7 cellular contexts compared by ENCODE assay signal in genomic region chr6:34374986-34375385, GRCh38. TPM values are rescaled to one million over a fixed set of nuclear protein-coding genes. Genes with fewer than 3 reads are reported as not detected.
A peak's percentile ranks its signal among the peaks of the same experiment; 100 is the strongest.
DNase-seq lines count a peak whose midpoint lies in the region; ATAC-seq, FAIRE-seq and TF ChIP-seq lines count a peak whose summit lies in the region.
"Not testable (repeated sequence)": the region's sequence is repeated elsewhere in the genome, so short reads cannot be mapped to it uniquely, and the experiment has no call there.

No MANE protein-coding gene starts in this region.

- not testable (repeated sequence) for H3K9me3 Mint-ChIP-seq in Caco-2 (ENCODE audit: unreplicated experiment); GM23338

- H3K9me3 ChIP-seq in Caco-2; SK-N-MC (ENCODE audit: low read depth, low read length); left ventricle myocardium inferior (replicated peaks); HepG2 (ENCODE audit: low read length); psoas muscle; spleen: not testable (repeated sequence)

- not testable (repeated sequence) for H3K4me3 Mint-ChIP-seq in Caco-2 (ENCODE audit: unreplicated experiment); GM23338

- H3K79me2 ChIP-seq in GM23338 (replicated peaks; ENCODE audit: insufficient read depth) (peaks cover 100% of the 10 kb centered on the region), HepG2 (ENCODE audit: insufficient read depth, low read length) (peaks cover 70% of the 10 kb centered on the region)

- TF ChIP-seq RAD21 in HepG2 (CRISPR knock-in tag; IDR thresholded peaks at IDR 0.05): not testable (repeated sequence)

- not testable (repeated sequence) for H3F3A ChIP-seq in GM23338 (replicated peaks; ENCODE audit: low read depth)

- not testable (repeated sequence) for H2AFZ ChIP-seq in GM23338; HepG2 (ENCODE audit: low read length)

- H3K27ac ChIP-seq in GM23338 (ENCODE audit: low read depth): 0 out of 2 replicates have a peak overlapping the region, but pooled peaks have one; percentile 36
- H3K27ac ChIP-seq in SK-N-MC: 0 out of 2 replicates have a peak overlapping the region, but pooled peaks have one; percentile 7
- H3K27ac ChIP-seq in left ventricle myocardium inferior (replicated peaks): peak overlapping the region; percentile 1
- peak overlapping the region; percentile 21 for H3K27ac ChIP-seq in HepG2 (ENCODE audit: extremely low read length, insufficient read depth, low read length)
- peak overlapping the region; percentile 62 for H3K27ac ChIP-seq in psoas muscle
- peak overlapping the region in 6 of 8 donors; percentile 23 to 80 (median 70) for H3K27ac ChIP-seq in spleen

- not testable (repeated sequence) for H3K4me1 ChIP-seq in Caco-2; GM23338 (ENCODE audit: insufficient read depth)
- H3K4me1 ChIP-seq in left ventricle myocardium inferior: peaks cover 68% of the 10 kb centered on the region
- peaks cover 37% of the 10 kb centered on the region for H3K4me1 ChIP-seq in HepG2 (ENCODE audit: insufficient read depth, low read length)
- peaks cover 46% of the 10 kb centered on the region for H3K4me1 ChIP-seq in psoas muscle
- H3K4me1 ChIP-seq in spleen: peaks cover 5 to 74% (median 37%) of the 10 kb centered on the region in 6 donors

- H3K36me3 Mint-ChIP-seq in Caco-2 (ENCODE audit: insufficient read depth, unreplicated experiment); GM23338 (ENCODE audit: low read depth): not testable (repeated sequence)

- H3K4me3 ChIP-seq in Caco-2 (ENCODE audit: low read depth, low read length); GM23338; SK-N-MC; left ventricle myocardium inferior; HepG2 (replicated peaks in 1 of 3; ENCODE audit: insufficient read depth in 1 of 3, low read depth in 2 of 3, low read length in 3 of 3); psoas muscle; spleen: not testable (repeated sequence)

- CTCF ChIA-PET in Caco-2 (lab: Charles Lee); HepG2 (lab: Yijun Ruan, JAX; ENCODE audit: low intra/inter-chr PET ratio, low total read pairs): not testable (repeated sequence)

- H3K27me3 ChIP-seq in Caco-2 (replicated peaks; ENCODE audit: control insufficient read depth, insufficient read depth, low read length); GM23338 (ENCODE audit: insufficient read depth); left ventricle myocardium inferior (ENCODE audit: low read depth); HepG2 (ENCODE audit: control insufficient read depth in 1 of 2, insufficient read depth in 2 of 2, low read length in 2 of 2); psoas muscle (ENCODE audit: insufficient read depth in 3 of 3, low read length in 2 of 3); spleen (replicated peaks in 1 of 7): not testable (repeated sequence)

- H3K27me3 Mint-ChIP-seq in Caco-2 (ENCODE audit: insufficient read depth, unreplicated experiment); GM23338 (ENCODE audit: insufficient read depth, low read depth, poor library complexity): not testable (repeated sequence)

- TF ChIP-seq POLR2A in HepG2 (IDR thresholded peaks at IDR 0.05; ENCODE audit: insufficient read depth in 1 of 2, low read depth in 2 of 2, low read length in 2 of 2); spleen (IDR thresholded peaks at IDR 0.05): not testable (repeated sequence)

- not testable (repeated sequence) for H3K4me1 Mint-ChIP-seq in Caco-2 (ENCODE audit: low read depth, unreplicated experiment); GM23338

- H4K20me1 ChIP-seq in GM23338 (replicated peaks; ENCODE audit: insufficient read depth) (peaks cover 45% of the 10 kb centered on the region), HepG2 (ENCODE audit: insufficient read depth, low read length) (peaks cover 17% of the 10 kb centered on the region; the same call in 1 of the 2 replicates)

- 48% methylated on average over 14 of the region's 14 CpGs for WGBS in HepG2 (ENCODE audit: low lambda C conversion rate)
- 67 to 86% (median 69%) methylated on average over 14 of the region's 14 CpGs for WGBS in psoas muscle, 3 donors
- 93 to 96% (median 93%) methylated on average over 14 of the region's 14 CpGs for WGBS in spleen, 5 donors

- not testable (repeated sequence) for H3K9ac ChIP-seq in SK-N-MC (ENCODE audit: insufficient read length); HepG2 (ENCODE audit: insufficient read depth, low read depth, low read length)

- FAIRE-seq in HepG2 (lab: Jason Lieb, UNC): not testable (repeated sequence)

- TF ChIP-seq EP300 in HepG2 (IDR thresholded peaks at IDR 0.05; ENCODE audit: low read depth in 2 of 2, low read length in 2 of 2); HepG2 (CRISPR knock-in tag; IDR thresholded peaks at IDR 0.05; ENCODE audit: borderline replicate concordance): not testable (repeated sequence)

- H3K36me3 ChIP-seq in Caco-2 (ENCODE audit: control insufficient read depth, insufficient read depth, low read length); GM23338 (ENCODE audit: insufficient read depth); SK-N-MC (ENCODE audit: insufficient read depth, low read length); left ventricle myocardium inferior; HepG2 (replicated peaks in 1 of 2; ENCODE audit: control insufficient read depth in 1 of 2, insufficient read depth in 2 of 2, low read length in 2 of 2); psoas muscle (ENCODE audit: insufficient read depth in 1 of 2, low read depth in 1 of 2); spleen: not testable (repeated sequence)

- BruUV-seq in Caco-2 (replicated peaks; lab: Mats Ljungman, UMichigan); HepG2 (replicated peaks; lab: Mats Ljungman, UMichigan): not testable (repeated sequence)

- DNase-seq in Caco-2: peak; percentile 26 to 34
- DNase-seq in GM23338 (ENCODE audit: low spot score); SK-N-MC (ENCODE audit: low read depth, low spot score); left ventricle myocardium inferior; psoas muscle; spleen: not testable (repeated sequence)
- DNase-seq in HepG2 (ENCODE audit: low spot score): peak; percentile 48

- not testable (repeated sequence) for H3K9me2 ChIP-seq in GM23338 (ENCODE audit: insufficient read depth)

- not testable (repeated sequence) for H3K4me2 ChIP-seq in GM23338; HepG2 (ENCODE audit: low read depth, low read length)

- not testable (repeated sequence) for H3K27ac Mint-ChIP-seq in Caco-2 (ENCODE audit: unreplicated experiment); GM23338

- not testable (repeated sequence) for TF ChIP-seq CTCF in Caco-2 (IDR thresholded peaks at IDR 0.05; ENCODE audit: insufficient read depth in 1 of 2, low read depth in 1 of 2, low read length in 1 of 2, severe bottlenecking in 1 of 2, unreplicated experiment in 1 of 2); GM23338 (conservative IDR thresholded peaks at IDR 0.05; ENCODE audit: low read depth in 2 of 2); left ventricle myocardium inferior (IDR thresholded peaks at IDR 0.05; ENCODE audit: borderline replicate concordance); HepG2 (CRISPR knock-in tag; IDR thresholded peaks at IDR 0.05); psoas muscle (IDR thresholded peaks at IDR 0.05); spleen (IDR thresholded peaks at IDR 0.05 in 8 of 11, conservative IDR thresholded peaks at IDR 0.05 in 3 of 11)

- not testable (repeated sequence) for ATAC-seq in GM23338, psoas muscle
- ATAC-seq in HepG2: peak; percentile 59; the same call in 2 of the 3 replicates

- intact Hi-C loops in Caco-2 (cut with micrococcal nuclease; ENCODE audit: unreplicated experiment): loop anchor here (1.0 kb wide), 1 partner anchor 16 kb away; no protein-coding TSS in a partner anchor
- intact Hi-C loops in left ventricle myocardium inferior (cut with micrococcal nuclease); HepG2 (cut with micrococcal nuclease; ENCODE audit: unreplicated experiment); psoas muscle (cut with DNase I); spleen (cut with DNase I; ENCODE audit: low total_unique reads): not testable (repeated sequence)

- in situ Hi-C loops in HepG2 (cut with HindIII; ENCODE audit: extremely low pct_ligation_motif_present, low pct_unique_long_range_greater_than_20kb): not testable (repeated sequence)

- POLR2A ChIA-PET in Caco-2 (lab: Charles Lee); HepG2 (lab: Yijun Ruan, JAX): not testable (repeated sequence)

RNA-seq across cellular contexts. Expression of gene NUDT3, which starts 17.5 kb away (rescaled TPM):
- 22.3 and 22.9 TPM in 2 replicates for total RNA-seq in Caco-2 (2022)
- total RNA-seq in GM23338 (2014; rRNA removed; shearing (Covaris generic)): 31.1 and 32.5 TPM in 2 replicates
- 11.5 and 12.1 TPM in 2 replicates for polyA plus RNA-seq in GM23338 (2016; fragmentation: Nextera tagmentation; extraction: Ambion mirVana)
- total RNA-seq in left ventricle myocardium inferior: 50.1 TPM
- 20.2 and 30.1 TPM in 2 replicates for total RNA-seq in HepG2 (2016; rRNA removed; fragmentation: Illumina TruSeq; extraction: Trizol)
- total RNA-seq in HepG2 (2016; cell fraction: cytosol; rRNA removed; fragmentation: Illumina TruSeq; extraction: Trizol; ENCODE audit: low read depth): 4.1 and 4.8 TPM in 2 replicates
- 19.5 and 29.7 TPM in 2 replicates for total RNA-seq in HepG2 (2016; cell fraction: insoluble cytoplasmic fraction; rRNA removed; fragmentation: Illumina TruSeq; extraction: Trizol)
- total RNA-seq in HepG2 (2016; cell fraction: membrane; rRNA removed; fragmentation: Illumina TruSeq; extraction: Trizol): 14.6 and 14.8 TPM in 2 replicates
- total RNA-seq in HepG2 (2016; cell fraction: nucleus; rRNA removed; fragmentation: Illumina TruSeq; extraction: Trizol): 15.7 and 19.0 TPM in 2 replicates
- 17.6 and 20.6 TPM in 2 replicates for polyA plus RNA-seq in HepG2 (2011; rRNA removed)
- 10.7 and 14.8 TPM in 2 replicates for polyA plus RNA-seq in HepG2 (2011; cell fraction: cytosol; rRNA removed)
- 9.2 and 11.9 TPM in 2 replicates for polyA plus RNA-seq in HepG2 (2011; cell fraction: nucleus; rRNA removed)
- 5.6 TPM in 2 replicates for polyA plus RNA-seq in HepG2 (2012)
- 3.0 and 3.5 TPM in 2 replicates for polyA plus RNA-seq in HepG2 (2016; cell fraction: cytosol; fragmentation: Illumina TruSeq; extraction: Trizol; ENCODE audit: low read depth)
- 22.4 and 22.7 TPM in 2 replicates for polyA plus RNA-seq in HepG2 (2016; cell fraction: insoluble cytoplasmic fraction; fragmentation: Illumina TruSeq; extraction: Trizol; ENCODE audit: low read depth)
- polyA plus RNA-seq in HepG2 (2016; cell fraction: membrane; fragmentation: Illumina TruSeq; extraction: Trizol; ENCODE audit: low read depth): 7.4 and 7.7 TPM in 2 replicates
- 23.3 TPM in 2 replicates for polyA plus RNA-seq in HepG2 (2016; cell fraction: nucleus; fragmentation: Illumina TruSeq; extraction: Trizol; ENCODE audit: insufficient read depth, low read depth)
- polyA minus RNA-seq in HepG2 (2011; rRNA and poly(A)+ RNA removed; ENCODE audit: low replicate concordance): 23.6 and 25.7 TPM in 2 replicates
- 18.9 and 21.6 TPM in 2 replicates for polyA minus RNA-seq in HepG2 (2011; cell fraction: cytosol; rRNA and poly(A)+ RNA removed)
- 14.0 and 19.0 TPM in 2 replicates for polyA minus RNA-seq in HepG2 (2011; cell fraction: nucleus; rRNA and poly(A)+ RNA removed)
- total RNA-seq in psoas muscle: 10 to 100 TPM; 33.3 to 70.5 (median 50.6) TPM
- 10 to 100 TPM; 10.6 to 19.9 (median 17.9) TPM for polyA plus RNA-seq in psoas muscle
- 10 to 100 TPM; 27.5 to 54.2 (median 44.5) TPM for total RNA-seq in spleen
- 10 to 100 TPM in 1 of 3 donors, 1 to 10 TPM in 2; 9.2 to 12.5 (median 9.6) TPM for polyA plus RNA-seq in spleen

RNA-seq across cellular contexts. Expression of gene RPS10, which starts 50.9 kb away (rescaled TPM):
- 1,650 and 1,752 TPM in 2 replicates for total RNA-seq in Caco-2 (2022)
- total RNA-seq in GM23338 (2014; rRNA removed; shearing (Covaris generic)): 1,675 and 2,175 TPM in 2 replicates
- polyA plus RNA-seq in GM23338 (2016; fragmentation: Nextera tagmentation; extraction: Ambion mirVana): 1,755 and 1,834 TPM in 2 replicates
- total RNA-seq in left ventricle myocardium inferior: 678 TPM
- 2,909 and 3,503 TPM in 2 replicates for total RNA-seq in HepG2 (2016; rRNA removed; fragmentation: Illumina TruSeq; extraction: Trizol)
- total RNA-seq in HepG2 (2016; cell fraction: cytosol; rRNA removed; fragmentation: Illumina TruSeq; extraction: Trizol; ENCODE audit: low read depth): 5,102 and 5,632 TPM in 2 replicates
- total RNA-seq in HepG2 (2016; cell fraction: insoluble cytoplasmic fraction; rRNA removed; fragmentation: Illumina TruSeq; extraction: Trizol): 3,081 and 3,638 TPM in 2 replicates
- 7,429 and 7,480 TPM in 2 replicates for total RNA-seq in HepG2 (2016; cell fraction: membrane; rRNA removed; fragmentation: Illumina TruSeq; extraction: Trizol)
- total RNA-seq in HepG2 (2016; cell fraction: nucleus; rRNA removed; fragmentation: Illumina TruSeq; extraction: Trizol): 967 and 1,028 TPM in 2 replicates
- polyA plus RNA-seq in HepG2 (2011; rRNA removed): 4,295 and 4,648 TPM in 2 replicates
- 9,439 and 9,926 TPM in 2 replicates for polyA plus RNA-seq in HepG2 (2011; cell fraction: cytosol; rRNA removed)
- polyA plus RNA-seq in HepG2 (2011; cell fraction: nucleus; rRNA removed): 1,658 and 1,840 TPM in 2 replicates
- polyA plus RNA-seq in HepG2 (2012): 3,418 and 4,251 TPM in 2 replicates
- 5,367 and 5,814 TPM in 2 replicates for polyA plus RNA-seq in HepG2 (2016; cell fraction: cytosol; fragmentation: Illumina TruSeq; extraction: Trizol; ENCODE audit: low read depth)
- 2,908 and 3,264 TPM in 2 replicates for polyA plus RNA-seq in HepG2 (2016; cell fraction: insoluble cytoplasmic fraction; fragmentation: Illumina TruSeq; extraction: Trizol; ENCODE audit: low read depth)
- polyA plus RNA-seq in HepG2 (2016; cell fraction: membrane; fragmentation: Illumina TruSeq; extraction: Trizol; ENCODE audit: low read depth): 6,085 and 6,204 TPM in 2 replicates
- 1,494 and 1,555 TPM in 2 replicates for polyA plus RNA-seq in HepG2 (2016; cell fraction: nucleus; fragmentation: Illumina TruSeq; extraction: Trizol; ENCODE audit: insufficient read depth, low read depth)
- polyA minus RNA-seq in HepG2 (2011; rRNA and poly(A)+ RNA removed; ENCODE audit: low replicate concordance): 2,566 and 3,572 TPM in 2 replicates
- 602 and 661 TPM in 2 replicates for polyA minus RNA-seq in HepG2 (2011; cell fraction: cytosol; rRNA and poly(A)+ RNA removed)
- 173 and 248 TPM in 2 replicates for polyA minus RNA-seq in HepG2 (2011; cell fraction: nucleus; rRNA and poly(A)+ RNA removed)
- 100 to 1,000 TPM; 601 to 836 (median 791) TPM for total RNA-seq in psoas muscle
- 1,000 to 10,000 TPM; 1,402 to 2,522 (median 1,825) TPM for polyA plus RNA-seq in psoas muscle
- 1,000 to 10,000 TPM; 1,033 to 2,189 (median 1,131) TPM for total RNA-seq in spleen
- polyA plus RNA-seq in spleen: 1,000 to 10,000 TPM; 3,993 to 4,934 (median 4,074) TPM

Comparison
In these comparisons a context has a peak if more than half of its experiments do, and no peak if none do; other contexts are left out.
1. H3K27ac ChIP-seq: peak in every context shown above with its lines; median percentile 70 in spleen; 62 in psoas muscle; 36 in GM23338; 21 in HepG2; 7 in SK-N-MC; 1 in left ventricle myocardium inferior.